ENCODE assay signal across 11 cellular contexts in genomic region chr14:100688598-100689499, GRCh38. TPM values are rescaled to one million over a fixed set of nuclear protein-coding genes. Genes with fewer than 3 reads are reported as not detected.
DNase-seq lines count a peak whose midpoint lies in the region; ATAC-seq and TF ChIP-seq lines count a peak whose summit lies in the region.
"Had no signal": no experiment of that assay in that cellular context is flagged by ENCODE, and none has a peak within 500 bp of the region (broad histone marks: within the 10 kb centered on the region; RNA-seq: fewer than 3 reads in every experiment).

No MANE protein-coding gene starts in this region.

- peaks cover 65% of the 10 kb centered on the region for H3K4me1 Mint-ChIP-seq in HFFc6 (ENCODE audit: low read depth)
- H3K4me1 Mint-ChIP-seq: T-helper 17 cell had no signal

- ATAC-seq in GM21825 (IDR thresholded peaks at IDR 0.05; ENCODE audit: unreplicated experiment) (no peak), upper lobe of right lung (no peak)
- ATAC-seq: sciatic nerve, T-helper 17 cell had no signal

- no peaks in the 10 kb centered on the region for H3K36me3 ChIP-seq in SK-N-MC (ENCODE audit: insufficient read depth, low read length)
- H3K36me3 ChIP-seq in upper lobe of right lung = no peaks in the 10 kb centered on the region

- TF ChIP-seq CTCF in HFFc6 (IDR thresholded peaks at IDR 0.05) (no peak), fibroblast of the aortic adventitia (IDR thresholded peaks at IDR 0.05; ENCODE audit: insufficient read depth, low read length) (no peak), upper lobe of right lung (IDR thresholded peaks at IDR 0.05) (no peak)

- H3K9me3 ChIP-seq in SK-N-MC (ENCODE audit: low read depth, low read length) (no peaks in the 10 kb centered on the region), upper lobe of right lung (no peaks in the 10 kb centered on the region)

- intact Hi-C loops in upper lobe of right lung (cut with DNase I) = no loop called here

- DNase-seq in HFFc6 (peak; percentile 68), SK-N-MC (ENCODE audit: low read depth, low spot score) (no peak), fibroblast of the aortic adventitia (ENCODE audit: low read depth) (peak; percentile 60), stromal cell of bone marrow (ENCODE audit: low read depth) (peak; percentile 47), upper lobe of right lung (no peak), NCI-H1048 (lab: John Stamatoyannopoulos, UW) (no peak)
- DNase-seq: anterior cingulate cortex, T-helper 17 cell had no signal

- H3K9me3 Mint-ChIP-seq in HFFc6 = no peaks in the 10 kb centered on the region

- no peaks in the 10 kb centered on the region; the same call in 1 of the 2 replicates for H3K27me3 Mint-ChIP-seq in HFFc6 (ENCODE audit: insufficient read depth)

- H3K4me3 Mint-ChIP-seq in HFFc6 = peak overlapping the region; percentile 16; the same call in 1 of the 2 replicates
- H3K4me3 Mint-ChIP-seq: T-helper 17 cell had no signal

- H3K36me3 Mint-ChIP-seq in HFFc6 (ENCODE audit: low read depth) = no peaks in the 10 kb centered on the region

- H3K4me3 ChIP-seq in SK-N-MC = no peak overlapping the region
- no peak overlapping the region for H3K4me3 ChIP-seq in fibroblast of the aortic adventitia (ENCODE audit: low read depth, low read length)
- no peak overlapping the region for H3K4me3 ChIP-seq in upper lobe of right lung

- no peaks in the 10 kb centered on the region for H3K4me1 ChIP-seq in upper lobe of right lung

- H3K27ac ChIP-seq in SK-N-MC (peak overlapping the region; percentile 43; the same call in 1 of the 2 replicates), upper lobe of right lung (no peak overlapping the region)

- no peak overlapping the region for H3K9ac ChIP-seq in SK-N-MC (ENCODE audit: insufficient read length)

- peak overlapping the region; percentile 78 for H3K27ac Mint-ChIP-seq in HFFc6
- H3K27ac Mint-ChIP-seq: T-helper 17 cell had no signal

- peaks cover 5% of the 10 kb centered on the region for H3K27me3 ChIP-seq in upper lobe of right lung

RNA-seq across cellular contexts. Expression of gene DLK1, which starts 37.8 kb away (rescaled TPM):
- not detected for total RNA-seq in HFFc6 (2021; fragmentation: NEBNext Ultra II Directional; extraction: Animal tissue kit (Norgen Biotek cat#: 25700))
- total RNA-seq in fibroblast of the aortic adventitia (ENCODE audit: low replicate concordance) (0.09 TPM in 1 of 2 replicates, not detected in the other), upper lobe of right lung (not detected)
- total RNA-seq: activated CD8-positive, alpha-beta memory T cell treated with anti-CD3 and anti-CD28 coated beads for 36 hours had no signal

Comparison
In these comparisons a context has a peak if more than half of its experiments do, and no peak if none do; other contexts are left out.
1. DNase-seq: peak in HFFc6 (single experiment), fibroblast of the aortic adventitia (single experiment) and stromal cell of bone marrow (single experiment); none in SK-N-MC (single experiment), upper lobe of right lung (single experiment) and NCI-H1048 (single experiment).